Comparison of ENCODE assay signal across 1 cellular context in genomic region chr20:22348010-22348409, GRCh38.
TF ChIP-seq lines count a peak whose summit lies in the region.

No MANE protein-coding gene starts in this region.

TF ChIP-seq in K562, 482 proteins besides CTCF, POLR2A, EP300 and RAD21 (continued from another document):
- peak; percentile 55 for TF ChIP-seq USF1 (CRISPR knock-in tag; IDR thresholded peaks at IDR 0.05)
- no peak for TF ChIP-seq ZNF707 (CRISPR knock-in tag; conservative IDR thresholded peaks at IDR 0.05)
- TF ChIP-seq BCLAF1 (IDR thresholded peaks at IDR 0.05; ENCODE audit: borderline replicate concordance in 1 of 2, control insufficient read depth in 1 of 2, low read depth in 2 of 2, low read length in 1 of 2): no peak
- TF ChIP-seq BHLHE40 (IDR thresholded peaks at IDR 0.05; ENCODE audit: low read length): peak; percentile 55
TF ChIP-seq in K562: peak in this region for 7.
